ENCODE assay signal across 15 cellular contexts in genomic region chr7:30983914-30984247, GRCh38. TPM values are rescaled to one million over a fixed set of nuclear protein-coding genes. Genes with fewer than 3 reads are reported as not detected.
A peak's percentile ranks its signal among the peaks of the same experiment; 100 is the strongest.
DNase-seq lines count a peak whose midpoint lies in the region; ATAC-seq, FAIRE-seq and TF ChIP-seq lines count a peak whose summit lies in the region.
"Had no signal": no experiment of that assay in that cellular context is flagged by ENCODE, and none has a peak within 500 bp of the region (broad histone marks: within the 10 kb centered on the region; RNA-seq: fewer than 3 reads in every experiment).

No MANE protein-coding gene starts in this region.

- no peak overlapping the region for H3K4ac ChIP-seq in H9 (ENCODE audit: low read depth, low read length)

- no peak overlapping the region for H2BK5ac ChIP-seq in H9 (ENCODE audit: insufficient read length, low read length)

- H4K91ac ChIP-seq in H9 (ENCODE audit: insufficient read length, low read depth, low read length), result no peak overlapping the region

- no peak overlapping the region for H2BK15ac ChIP-seq in H9 (ENCODE audit: low read depth, low read length)

- H3K36me3 Mint-ChIP-seq in H9 (ENCODE audit: insufficient read depth in 1 of 3, low read depth in 3 of 3), result no peaks in the 10 kb centered on the region
- peaks cover 8% of the 10 kb centered on the region for H3K36me3 Mint-ChIP-seq in T-helper 17 cell (ENCODE audit: low read depth)
- H3K36me3 Mint-ChIP-seq: immature natural killer cell had no signal

- no peak overlapping the region for H4K5ac ChIP-seq in H9 (ENCODE audit: insufficient read length, low read depth, low read length)

- intact Hi-C loops in left cardiac atrium (cut with DNase I), result loop anchor here in 1 of 2 donors (1.0 to 5.0 kb wide), 2 partner anchors 138 to 242 kb away; no protein-coding TSS in a partner anchor

- H2AK5ac ChIP-seq in H9 (ENCODE audit: insufficient read length, low read length), result no peak overlapping the region

- no CpG with 5 or more reads among the region's 12 CpGs for WGBS in H9 (ENCODE audit: extremely low coverage, insufficient read length, low lambda C conversion rate)

- H3K27ac Mint-ChIP-seq in H9 (peak overlapping the region in 2 of 3 experiments; percentile 41 to 94; a peak in 2 of 7 replicates), T-helper 17 cell (no peak overlapping the region)
- H3K27ac Mint-ChIP-seq: immature natural killer cell had no signal

- H3K4me1 ChIP-seq in H9 (ENCODE audit: insufficient read depth, low read length), result peaks cover 4% of the 10 kb centered on the region; the same call in 1 of the 2 replicates

- no peaks in the 10 kb centered on the region; a peak in 1 of 5 replicates for H3K9me3 Mint-ChIP-seq in H9
- H3K9me3 Mint-ChIP-seq: immature natural killer cell had no signal

- no peak overlapping the region for H3K56ac ChIP-seq in H9 (ENCODE audit: insufficient read length, low read depth, low read length)

- no peak overlapping the region for H3K18ac ChIP-seq in H9 (ENCODE audit: insufficient read length, low read depth, low read length)

- no peak overlapping the region for H2BK20ac ChIP-seq in H9 (ENCODE audit: low read depth, low read length, poor library complexity, severe bottlenecking)

- H3K9ac ChIP-seq in H9 (ENCODE audit: extremely low read depth, insufficient read length, low read length), result no peak overlapping the region

- no peaks in the 10 kb centered on the region for H3K9me3 ChIP-seq in H9 (ENCODE audit: control insufficient read depth, low read depth, low read length)
- H3K9me3 ChIP-seq in T-helper 17 cell (ENCODE audit: control insufficient read depth, low read length, poor library complexity, severe bottlenecking), result no peaks in the 10 kb centered on the region
- H3K9me3 ChIP-seq in iPS-18c (ENCODE audit: control insufficient read depth, insufficient read depth, low read length), result no peaks in the 10 kb centered on the region
- H3K9me3 ChIP-seq: adrenal gland, upper lobe of right lung had no signal

- no peak for DNase-seq in H9
- no peak for DNase-seq in T-helper 17 cell
- DNase-seq in GM19239 (ENCODE audit: insufficient read length, low spot score), result no peak
- no peak for DNase-seq in effector CD8-positive, alpha-beta T cell (lab: John Stamatoyannopoulos, UW)
- no peak for DNase-seq in NCI-H2029 treated with DMSO at 0.1 percent for 48 hours (lab: John Stamatoyannopoulos, UW)
- DNase-seq in left cardiac atrium, result no peak

- H3K27ac ChIP-seq in 22Rv1 (no peak overlapping the region), H9 (ENCODE audit: insufficient read length, low read depth, low read length) (no peak overlapping the region)
- H3K27ac ChIP-seq: adrenal gland, upper lobe of right lung, WERI-Rb-1 had no signal

- H2BK120ac ChIP-seq in H9 (ENCODE audit: low read depth, low read length, poor library complexity, severe bottlenecking), result no peak overlapping the region

- H3T11ph ChIP-seq in H9 (ENCODE audit: low read length), result no peak overlapping the region

- H3K4me3 Mint-ChIP-seq in H9, result peak overlapping the region; percentile 71 to 78
- H3K4me3 Mint-ChIP-seq in T-helper 17 cell, result peak overlapping the region; percentile 78
- H3K4me3 Mint-ChIP-seq: immature natural killer cell had no signal

- H3K4me3 ChIP-seq in iPS-18c (ENCODE audit: insufficient read depth, low read depth, low read length), result peak overlapping the region; percentile 38; the same call in 1 of the 2 replicates
- H3K4me3 ChIP-seq: adrenal gland, upper lobe of right lung had no signal

- FAIRE-seq in GM19239 (lab: Jason Lieb, UNC), result no peak
- FAIRE-seq: colon had no signal

- H3K27me3 Mint-ChIP-seq in H9 (ENCODE audit: low read depth) (peaks cover 47% of the 10 kb centered on the region), T-helper 17 cell (peaks cover 64% of the 10 kb centered on the region)

- H4K20me1 ChIP-seq in H9 (ENCODE audit: control insufficient read depth, insufficient read depth, insufficient read length), result peaks cover 3% of the 10 kb centered on the region

- H2AFZ ChIP-seq in H9 (ENCODE audit: low read length), result no peak overlapping the region

- H2BK12ac ChIP-seq in H9 (ENCODE audit: insufficient read length, low read depth, low read length), result no peak overlapping the region

- H3K27me3 ChIP-seq in H9 (ENCODE audit: insufficient read depth, low read length), result no peaks in the 10 kb centered on the region; the same call in 1 of the 2 replicates
- H3K27me3 ChIP-seq: adrenal gland, upper lobe of right lung had no signal

- H3K23ac ChIP-seq in H9 (ENCODE audit: insufficient read length, low read depth, low read length), result no peak overlapping the region

- peaks cover 3% of the 10 kb centered on the region for H3K23me2 ChIP-seq in H9 (ENCODE audit: insufficient read length, low read depth, low read length, poor library complexity, severe bottlenecking)

- peak overlapping the region; percentile 60 for H3K4me2 ChIP-seq in H9 (ENCODE audit: insufficient read depth, insufficient read length, low read length)

- peak; percentile 22 for ATAC-seq in T-helper 17 cell
- no peak for ATAC-seq in left cardiac atrium

- peaks cover 54 to 56% of the 10 kb centered on the region in 2 experiments for H3K4me1 Mint-ChIP-seq in H9
- H3K4me1 Mint-ChIP-seq in T-helper 17 cell, result peaks cover 29% of the 10 kb centered on the region

- peak; percentile 52 for TF ChIP-seq CTCF in 22Rv1 (IDR thresholded peaks at IDR 0.05)
- TF ChIP-seq CTCF in H9 (conservative IDR thresholded peaks at IDR 0.05), result no peak

- no peaks in the 10 kb centered on the region for H3K79me1 ChIP-seq in H9 (ENCODE audit: insufficient read depth, low read depth, low read length, poor library complexity, severe bottlenecking)

- no peak overlapping the region for H3K14ac ChIP-seq in H9 (ENCODE audit: insufficient read depth, low read length)

- no peak overlapping the region for H4K8ac ChIP-seq in H9 (replicated peaks; ENCODE audit: insufficient read length, low read depth, low read length)

- no peaks in the 10 kb centered on the region for H3K79me2 ChIP-seq in H9 (ENCODE audit: insufficient read depth, low read length)

RNA-seq across cellular contexts. Expression of gene GHRHR, which starts 20.1 kb away (rescaled TPM):
- total RNA-seq in H9 (2021), result 5.9 and 7.4 TPM in 2 replicates
- not detected for total RNA-seq in T-helper 17 cell
- total RNA-seq in left cardiac atrium, result not detected
- total RNA-seq: M059J, mononuclear cell, upper lobe of right lung had no signal
